Comparison of ENCODE assay signal across 29 cellular contexts in genomic region chr2:218833023-218833609, GRCh38. TPM values are rescaled to one million over a fixed set of nuclear protein-coding genes. Genes with fewer than 3 reads are reported as not detected.
DNase-seq lines count a peak whose midpoint lies in the region; ATAC-seq and TF ChIP-seq lines count a peak whose summit lies in the region.
"Had no signal": no experiment of that assay in that cellular context is flagged by ENCODE, and none has a peak within 500 bp of the region (broad histone marks: within the 10 kb centered on the region; RNA-seq: fewer than 3 reads in every experiment).

No MANE protein-coding gene starts in this region.

- H3K79me2 ChIP-seq in GM23338 (replicated peaks; ENCODE audit: insufficient read depth) = no peaks in the 10 kb centered on the region

- no peaks in the 10 kb centered on the region for H4K20me1 ChIP-seq in GM23338 (replicated peaks; ENCODE audit: insufficient read depth)

- no peaks in the 10 kb centered on the region for H3K27me3 ChIP-seq in GM23338 (ENCODE audit: insufficient read depth)
- H3K27me3 ChIP-seq in MG63 = no peaks in the 10 kb centered on the region
- H3K27me3 ChIP-seq in lower lobe of right lung (ENCODE audit: low read depth) = peaks cover 8% of the 10 kb centered on the region
- peaks cover 0 to 37% of the 10 kb centered on the region in 2 donors for H3K27me3 ChIP-seq in stomach smooth muscle (ENCODE audit: control insufficient read depth in 1 of 2, insufficient read depth in 2 of 2, low read length in 2 of 2)
- H3K27me3 ChIP-seq: upper lobe of left lung had no signal

- ATAC-seq in GM23338 = no peak
- ATAC-seq in lower lobe of right lung = no peak
- no peak for ATAC-seq in HG02571 (IDR thresholded peaks at IDR 0.05; ENCODE audit: unreplicated experiment)
- no peak for ATAC-seq in GM18868 (IDR thresholded peaks at IDR 0.05; ENCODE audit: unreplicated experiment)
- ATAC-seq: activated CD8-positive, alpha-beta memory T cell treated with anti-CD3 and anti-CD28 coated beads, Interleukin-2, amount 10 ng/mL, durations not matched to agents 7 days and 5 days; activated T-cell treated with anti-CD3 and anti-CD28 coated beads, Interleukin-2, amount 50 U/mL, for 72 hours had no signal

- H3K9me2 ChIP-seq in GM23338 (ENCODE audit: insufficient read depth) = no peaks in the 10 kb centered on the region

- H3K4me1 Mint-ChIP-seq in GM23338 = no peaks in the 10 kb centered on the region; the same call in 2 of the 3 replicates
- H3K4me1 Mint-ChIP-seq: activated CD8-positive, alpha-beta memory T cell treated with anti-CD3 and anti-CD28 coated beads, Interleukin-2, amount 10 ng/mL, durations not matched to agents 7 days and 5 days had no signal

- H3K27ac ChIP-seq in GM23338 (ENCODE audit: low read depth) = no peak overlapping the region
- H3K27ac ChIP-seq in lower lobe of right lung = no peak overlapping the region
- H3K27ac ChIP-seq in stomach smooth muscle (ENCODE audit: low read length) = peak overlapping the region; percentile 46
- H3K27ac ChIP-seq: upper lobe of left lung, WERI-Rb-1 had no signal

- intact Hi-C loops in lower lobe of right lung (cut with DNase I) = no loop called here

- H3K9me3 ChIP-seq in MG63 (no peaks in the 10 kb centered on the region), lower lobe of right lung (no peaks in the 10 kb centered on the region), stomach smooth muscle (ENCODE audit: control insufficient read depth in 2 of 2, low read length in 2 of 2) (no peaks in the 10 kb centered on the region)

- H3K4me3 Mint-ChIP-seq in GM23338 = no peak overlapping the region
- H3K4me3 Mint-ChIP-seq: activated CD8-positive, alpha-beta memory T cell treated with anti-CD3 and anti-CD28 coated beads, Interleukin-2, amount 10 ng/mL, durations not matched to agents 7 days and 5 days; activated T-cell treated with anti-CD3 and anti-CD28 coated beads, Interleukin-2, amount 50 U/mL, for 72 hours had no signal

- H3K4me3 ChIP-seq in GM23338 = no peak overlapping the region
- H3K4me3 ChIP-seq in MG63 = no peak overlapping the region
- no peak overlapping the region for H3K4me3 ChIP-seq in lower lobe of right lung
- H3K4me3 ChIP-seq in stomach smooth muscle (ENCODE audit: low read length in 2 of 2) = no peak overlapping the region
- H3K4me3 ChIP-seq: stomach, upper lobe of left lung had no signal

- H3K4me1 ChIP-seq in GM23338 (ENCODE audit: insufficient read depth) (no peaks in the 10 kb centered on the region), lower lobe of right lung (no peaks in the 10 kb centered on the region), stomach smooth muscle (ENCODE audit: control insufficient read depth, insufficient read depth, low read length) (peaks cover 26% of the 10 kb centered on the region)

- no peak overlapping the region for H3K9ac ChIP-seq in stomach smooth muscle (ENCODE audit: low read length in 2 of 2)

- no peaks in the 10 kb centered on the region for H3K9me3 Mint-ChIP-seq in GM23338

- peaks cover 2% of the 10 kb centered on the region for H3K27me3 Mint-ChIP-seq in GM23338 (ENCODE audit: insufficient read depth, low read depth, poor library complexity)

- H3K4me2 ChIP-seq in GM23338 = no peak overlapping the region

- no peaks in the 10 kb centered on the region for H3K36me3 Mint-ChIP-seq in GM23338 (ENCODE audit: low read depth)
- H3K36me3 Mint-ChIP-seq: activated CD8-positive, alpha-beta memory T cell treated with anti-CD3 and anti-CD28 coated beads, Interleukin-2, amount 10 ng/mL, durations not matched to agents 7 days and 5 days; brain had no signal

- no peak overlapping the region for H3K27ac Mint-ChIP-seq in GM23338
- H3K27ac Mint-ChIP-seq: activated CD8-positive, alpha-beta memory T cell treated with anti-CD3 and anti-CD28 coated beads, Interleukin-2, amount 10 ng/mL, durations not matched to agents 7 days and 5 days; activated T-cell treated with anti-CD3 and anti-CD28 coated beads, Interleukin-2, amount 50 U/mL, for 72 hours had no signal

- H2AFZ ChIP-seq in GM23338 = peak overlapping the region; percentile 38; the same call in 1 of the 2 replicates

- no peaks in the 10 kb centered on the region for H3F3A ChIP-seq in GM23338 (replicated peaks; ENCODE audit: low read depth)

- no peak for TF ChIP-seq CTCF in GM23338 (conservative IDR thresholded peaks at IDR 0.05; ENCODE audit: low read depth in 2 of 2)
- no peak for TF ChIP-seq CTCF in lower lobe of right lung (IDR thresholded peaks at IDR 0.05)

- DNase-seq in GM23338 (ENCODE audit: low spot score) = no peak
- DNase-seq in MG63 = peak; percentile 9
- DNase-seq in lower lobe of right lung = peak; percentile 2
- no peak for DNase-seq in OCI-M2 (lab: John Stamatoyannopoulos, UW; ENCODE audit: unreplicated experiment)
- DNase-seq: activated CD4-positive, alpha-beta T cell treated with anti-CD3 and anti-CD28 coated beads for 48 hours; activated CD8-positive, alpha-beta memory T cell treated with anti-CD3 and anti-CD28 coated beads, Interleukin-2, amount 10 ng/mL, durations not matched to agents 7 days and 5 days; activated naive CD4-positive, alpha-beta T cell; activated T-cell treated with anti-CD3 and anti-CD28 coated beads, Interleukin-2, amount 50 U/mL, for 72 hours; Calu3; DMS79 treated with DMSO at 0.1 percent for 48 hours; effector CD4-positive, alpha-beta T cell; erythroblast; NCI-H1092 treated with DMSO at 0.1 percent for 48 hours; NCI-H187 treated with DMSO at 0.1 percent for 48 hours; NCI-H2171 treated with DMSO at 0.1 percent for 48 hours; NCI-H510A treated with DMSO at 0.1 percent for 48 hours; NK-92 treated with Interleukin-12 subunit alpha and Interleukin-12 subunit beta, amount 100 ng/mL, for 24 hours; SIG-M5; small intestine; stimulated activated CD4-positive, alpha-beta T cell treated with anti-CD3 and anti-CD28 coated beads, Interleukin-1b, Interleukin-23, amount 100 ng/mL, for 48 hours; stimulated activated CD8-positive, alpha-beta memory T cell treated with anti-CD3 and anti-CD28 coated beads, Interleukin-4, amount 100 ng/mL, for 48 hours; stomach; T-helper 9 cell; upper lobe of left lung; WERI-Rb-1 had no signal

- H3K36me3 ChIP-seq in GM23338 (ENCODE audit: insufficient read depth) (no peaks in the 10 kb centered on the region), MG63 (no peaks in the 10 kb centered on the region), lower lobe of right lung (no peaks in the 10 kb centered on the region), stomach smooth muscle (ENCODE audit: control insufficient read depth in 2 of 2, insufficient read depth in 2 of 2, low read length in 2 of 2) (no peaks in the 10 kb centered on the region)
- H3K36me3 ChIP-seq: stomach, upper lobe of left lung, WERI-Rb-1 had no signal

TF ChIP-seq in GM23338, 12 proteins besides CTCF, POLR2A, EP300 and RAD21 (continues in another document):
- no peak for TF ChIP-seq ZNF331 (CRISPR knock-in tag; IDR thresholded peaks at IDR 0.05; ENCODE audit: low read depth)
- TF ChIP-seq STAT1 (IDR thresholded peaks at IDR 0.05; ENCODE audit: unreplicated experiment) = no peak
- TF ChIP-seq ZNF114 (CRISPR knock-in tag; IDR thresholded peaks at IDR 0.05) = no peak
- TF ChIP-seq EZH2phosphoT487 (IDR thresholded peaks at IDR 0.05; ENCODE audit: unreplicated experiment) = no peak
- TF ChIP-seq ETS1 (IDR thresholded peaks at IDR 0.05) = no peak
- no peak for TF ChIP-seq CREB1 (CRISPR knock-in tag; IDR thresholded peaks at IDR 0.05; ENCODE audit: low read depth)

RNA-seq across cellular contexts. Expression of gene PRKAG3, which starts 1.5 kb away (rescaled TPM):
- not detected in 2 replicates for total RNA-seq in GM23338 (2014; rRNA removed; shearing (Covaris generic))
- not detected in 2 replicates for polyA plus RNA-seq in GM23338 (2016; fragmentation: Nextera tagmentation; extraction: Ambion mirVana)
- not detected in 2 replicates for total RNA-seq in MG63 (2014; rRNA removed; shearing (Covaris generic); ENCODE audit: low replicate concordance)
- total RNA-seq in lower lobe of right lung = not detected
- total RNA-seq: activated CD8-positive, alpha-beta memory T cell treated with anti-CD3 and anti-CD28 coated beads, Interleukin-2, amount 10 ng/mL, durations not matched to agents 7 days and 5 days; activated T-cell treated with anti-CD3 and anti-CD28 coated beads, Interleukin-2, amount 50 U/mL, for 72 hours; Calu3; stomach; upper lobe of left lung had no signal
- polyA plus RNA-seq: small intestine, stomach had no signal

RNA-seq across cellular contexts. Expression of gene WNT6, which starts 26.5 kb away (rescaled TPM):
- not detected in 2 replicates for total RNA-seq in GM23338 (2014; rRNA removed; shearing (Covaris generic))
- polyA plus RNA-seq in GM23338 (2016; fragmentation: Nextera tagmentation; extraction: Ambion mirVana) = not detected in 2 replicates
- total RNA-seq in MG63 (2014; rRNA removed; shearing (Covaris generic); ENCODE audit: low replicate concordance) = not detected in 2 replicates
- total RNA-seq in lower lobe of right lung = 0.44 TPM
- total RNA-seq: activated CD8-positive, alpha-beta memory T cell treated with anti-CD3 and anti-CD28 coated beads, Interleukin-2, amount 10 ng/mL, durations not matched to agents 7 days and 5 days; Calu3 had no signal

RNA-seq across cellular contexts. Expression of gene WNT10A, which starts 47.5 kb away (rescaled TPM):
- total RNA-seq in GM23338 (2014; rRNA removed; shearing (Covaris generic)) = not detected in 2 replicates
- polyA plus RNA-seq in GM23338 (2016; fragmentation: Nextera tagmentation; extraction: Ambion mirVana) = not detected in 2 replicates
- not detected in 2 replicates for total RNA-seq in MG63 (2014; rRNA removed; shearing (Covaris generic); ENCODE audit: low replicate concordance)
- total RNA-seq in lower lobe of right lung = 0.35 TPM

RNA-seq across cellular contexts. Expression of gene CYP27A1, which starts 51.2 kb away (rescaled TPM):
- 4.2 and 6.9 TPM in 2 replicates for total RNA-seq in GM23338 (2014; rRNA removed; shearing (Covaris generic))
- 2.0 and 2.2 TPM in 2 replicates for polyA plus RNA-seq in GM23338 (2016; fragmentation: Nextera tagmentation; extraction: Ambion mirVana)
- 7.7 and 8.9 TPM in 2 replicates for total RNA-seq in MG63 (2014; rRNA removed; shearing (Covaris generic); ENCODE audit: low replicate concordance)
- 273 TPM for total RNA-seq in lower lobe of right lung
- total RNA-seq: activated CD8-positive, alpha-beta memory T cell treated with anti-CD3 and anti-CD28 coated beads, Interleukin-2, amount 10 ng/mL, durations not matched to agents 7 days and 5 days had no signal

Comparison
In these comparisons a context has a peak if more than half of its experiments do, and no peak if none do; other contexts are left out.
1. DNase-seq: peak in MG63 (single experiment) and lower lobe of right lung (single experiment); none in GM23338 (single experiment) and OCI-M2 (single experiment).